Comparison of ENCODE assay signal across 27 cellular contexts in the genomic region with DNA sequence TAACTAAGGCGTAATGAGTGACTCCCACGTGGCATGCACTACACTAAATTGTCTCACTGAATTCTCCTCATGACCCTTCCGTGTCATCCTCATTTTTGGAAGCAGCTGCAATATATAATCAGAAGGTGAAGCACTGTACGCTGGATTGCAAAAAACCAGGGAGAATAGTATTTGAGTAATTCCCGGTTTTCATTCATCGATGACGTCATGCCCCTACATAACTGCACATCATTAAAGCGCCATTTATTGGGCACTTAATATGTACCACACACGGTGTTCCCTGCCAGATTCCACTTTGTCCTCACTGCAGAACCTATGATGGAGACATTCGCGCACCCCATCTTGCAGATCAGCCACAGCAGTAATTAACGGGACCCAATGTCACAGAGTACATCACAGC. TPM values are rescaled to one million over a fixed set of nuclear protein-coding genes. Genes with fewer than 3 reads are reported as not detected.
DNase-seq lines count a peak whose midpoint lies in the region; ATAC-seq, FAIRE-seq and TF ChIP-seq lines count a peak whose summit lies in the region.
"Had no signal": no experiment of that assay in that cellular context is flagged by ENCODE, and none has a peak within 500 bp of the region (broad histone marks: within the 10 kb centered on the region; RNA-seq: fewer than 3 reads in every experiment).

No MANE protein-coding gene starts in this region.

- TF ChIP-seq RAD21 in K562 (CRISPR knock-in tag; conservative IDR thresholded peaks at IDR 0.05 in 1 of 2, IDR thresholded peaks at IDR 0.05 in 1 of 2), result no peak

- DNase-seq in stimulated activated naive CD8-positive, alpha-beta T cell treated with anti-CD3 and anti-CD28 coated beads, Interleukin-15, amount 100 ng/mL, for 72 hours, result no peak
- no peak for DNase-seq in K562 (ENCODE audit: extremely low read depth in 1 of 4, low spot score in 3 of 4)
- DNase-seq in progenitor cell of endocrine pancreas (ENCODE audit: low spot score, unreplicated experiment), result no peak
- no peak for DNase-seq in amygdala (lab: John Stamatoyannopoulos, UW)
- DNase-seq: 8988T; ACHN; AML-193; BE2C; CD4-positive, alpha-beta T cell; CD8-positive, alpha-beta memory T cell; DMS 273 treated with DMSO at 0.1 percent for 48 hours; DMS79; EL; GDM1; GM23248; H7; HCEC 1CT; HFFc6 had no signal

- H2AFZ ChIP-seq in K562 (ENCODE audit: low read depth, low read length), result no peak overlapping the region
- H2AFZ ChIP-seq: GM23248 had no signal

- H3K36me3 ChIP-seq in K562 (ENCODE audit: control insufficient read depth, insufficient read depth, low read length), result peaks cover 86% of the 10 kb centered on the region
- H3K36me3 ChIP-seq: BE2C; BLaER1 treated with 17β-estradiol and CSF1 and Interleukin-3, amounts not matched to agents 10 nM and 100 nM had no signal

- H3K36me3 Mint-ChIP-seq in stimulated activated naive CD8-positive, alpha-beta T cell treated with anti-CD3 and anti-CD28 coated beads, Interleukin-15, Interleukin-2, amounts not matched to agents 100 ng/mL and 50 ng/mL, for 24 hours (ENCODE audit: low read depth), result peaks cover 61% of the 10 kb centered on the region
- peaks cover 42% of the 10 kb centered on the region for H3K36me3 Mint-ChIP-seq in progenitor cell of endocrine pancreas (ENCODE audit: insufficient read depth)
- H3K36me3 Mint-ChIP-seq: CD14-positive monocyte had no signal

- H4K20me1 ChIP-seq in K562 (replicated peaks; ENCODE audit: control insufficient read depth, insufficient read depth, low read length), result no peaks in the 10 kb centered on the region
- H4K20me1 ChIP-seq: BLaER1 treated with 17β-estradiol and CSF1 and Interleukin-3, amounts not matched to agents 10 nM and 100 nM had no signal

- no peaks in the 10 kb centered on the region; a peak in 3 of 5 replicates for H3K4me1 ChIP-seq in K562 (replicated peaks in 1 of 2; ENCODE audit: control insufficient read depth in 2 of 2, insufficient read depth in 2 of 2, low read length in 2 of 2)
- H3K4me1 ChIP-seq: BE2C; BLaER1 treated with 17β-estradiol and CSF1 and Interleukin-3, amounts not matched to agents 10 nM and 100 nM had no signal

- no peaks in the 10 kb centered on the region for H3K27me3 Mint-ChIP-seq in stimulated activated naive CD8-positive, alpha-beta T cell treated with anti-CD3 and anti-CD28 coated beads, Interleukin-15, Interleukin-2, amounts not matched to agents 100 ng/mL and 50 ng/mL, for 24 hours
- H3K27me3 Mint-ChIP-seq in stimulated activated naive CD8-positive, alpha-beta T cell treated with anti-CD3 and anti-CD28 coated beads, Interleukin-15, amount 100 ng/mL, for 72 hours, result no peaks in the 10 kb centered on the region
- no peaks in the 10 kb centered on the region for H3K27me3 Mint-ChIP-seq in progenitor cell of endocrine pancreas
- H3K27me3 Mint-ChIP-seq: CD4-positive, alpha-beta T cell; CD8-positive, alpha-beta memory T cell had no signal

- H3K27ac ChIP-seq in K562 (ENCODE audit: extremely low read depth, low read depth, low read length), result no peak overlapping the region
- H3K27ac ChIP-seq: BLaER1 treated with 17β-estradiol and CSF1 and Interleukin-3, amounts not matched to agents 10 nM and 100 nM; GM23248 had no signal

- no peaks in the 10 kb centered on the region for H3K9me1 ChIP-seq in K562 (ENCODE audit: control insufficient read depth, insufficient read depth, low read length)

- H3K9ac ChIP-seq in K562 (ENCODE audit: insufficient read depth in 1 of 2, low read depth in 2 of 2, low read length in 2 of 2), result no peak overlapping the region
- H3K9ac ChIP-seq: BLaER1 treated with 17β-estradiol and CSF1 and Interleukin-3, amounts not matched to agents 10 nM and 100 nM; GM23248 had no signal

- no peak for FAIRE-seq in K562 (lab: Jason Lieb, UNC)
- FAIRE-seq: A549, D721Med, GM12878, GM19239, H1 had no signal

- H3K4me1 Mint-ChIP-seq in stimulated activated naive CD8-positive, alpha-beta T cell treated with anti-CD3 and anti-CD28 coated beads, Interleukin-15, Interleukin-2, amounts not matched to agents 100 ng/mL and 50 ng/mL, for 24 hours (ENCODE audit: low read depth), result peaks cover 12% of the 10 kb centered on the region
- H3K4me1 Mint-ChIP-seq in stimulated activated naive CD8-positive, alpha-beta T cell treated with anti-CD3 and anti-CD28 coated beads, Interleukin-15, amount 100 ng/mL, for 72 hours, result peaks cover 12% of the 10 kb centered on the region
- H3K4me1 Mint-ChIP-seq in progenitor cell of endocrine pancreas (ENCODE audit: low read depth), result peaks cover 10% of the 10 kb centered on the region
- H3K4me1 Mint-ChIP-seq: CD14-positive monocyte had no signal

- ATAC-seq in stimulated activated naive CD8-positive, alpha-beta T cell treated with anti-CD3 and anti-CD28 coated beads, Interleukin-15, amount 100 ng/mL, for 72 hours, result no peak
- ATAC-seq in K562 (no peak), HG03432 (IDR thresholded peaks at IDR 0.05; ENCODE audit: unreplicated experiment) (no peak)
- ATAC-seq: A549, GM12878 had no signal

- WGBS in K562 (ENCODE audit: insufficient coverage, low coverage, missing lambda C conversion rate), result 77% methylated on average over 12 of the region's 12 CpGs

- no peak for TF ChIP-seq CTCF in K562 (IDR thresholded peaks at IDR 0.05 in 2 of 3, conservative IDR thresholded peaks at IDR 0.05 in 1 of 3; ENCODE audit: insufficient read depth in 2 of 3, low read depth in 1 of 3, low read length in 3 of 3)
- TF ChIP-seq CTCF in progenitor cell of endocrine pancreas (IDR thresholded peaks at IDR 0.05; ENCODE audit: unreplicated experiment), result no peak

- intact Hi-C loops in K562 (cut with micrococcal nuclease), result no loop called here

- no peaks in the 10 kb centered on the region for H3K79me2 ChIP-seq in K562 (ENCODE audit: control insufficient read depth, insufficient read depth, low read length)

- no peaks in the 10 kb centered on the region for H3K9me3 ChIP-seq in K562 (replicated peaks; ENCODE audit: control insufficient read depth, insufficient read depth, low read depth, low read length)
- H3K9me3 ChIP-seq: A549; BE2C; BLaER1 treated with 17β-estradiol and CSF1 and Interleukin-3, amounts not matched to agents 10 nM and 100 nM had no signal

- TF ChIP-seq EP300 in K562 (IDR thresholded peaks at IDR 0.05; ENCODE audit: low read length), result no peak

- TF ChIP-seq POLR2A in K562 (conservative IDR thresholded peaks at IDR 0.05), result no peak

- no peak overlapping the region for H3K4me2 ChIP-seq in K562 (ENCODE audit: insufficient read depth, low read length)
- H3K4me2 ChIP-seq: A549; BLaER1 treated with 17β-estradiol and CSF1 and Interleukin-3, amounts not matched to agents 10 nM and 100 nM had no signal

- no peaks in the 10 kb centered on the region for H3K9me3 Mint-ChIP-seq in stimulated activated naive CD8-positive, alpha-beta T cell treated with anti-CD3 and anti-CD28 coated beads, Interleukin-15, Interleukin-2, amounts not matched to agents 100 ng/mL and 50 ng/mL, for 24 hours
- no peaks in the 10 kb centered on the region for H3K9me3 Mint-ChIP-seq in stimulated activated naive CD8-positive, alpha-beta T cell treated with anti-CD3 and anti-CD28 coated beads, Interleukin-15, amount 100 ng/mL, for 72 hours
- H3K9me3 Mint-ChIP-seq in progenitor cell of endocrine pancreas (ENCODE audit: low read depth), result no peaks in the 10 kb centered on the region
- H3K9me3 Mint-ChIP-seq: CD14-positive monocyte; CD4-positive, alpha-beta T cell; CD8-positive, alpha-beta memory T cell; HFFc6 had no signal

- no TSS peak for BruUV-seq in K562 (replicated peaks; lab: Mats Ljungman, UMichigan)

- in situ Hi-C loops in K562 (cut with MboI), result no loop called here

- CTCF ChIA-PET in K562 (lab: Yijun Ruan, JAX; ENCODE audit: low intra/inter-chr PET ratio), result no interaction called here

- no peak overlapping the region for H3K4me3 ChIP-seq in K562
- H3K4me3 ChIP-seq: A549; BLaER1 treated with 17β-estradiol and CSF1 and Interleukin-3, amounts not matched to agents 10 nM and 100 nM; GM12878; GM23248 had no signal

- peak overlapping the region; percentile 26 for H3K27ac Mint-ChIP-seq in stimulated activated naive CD8-positive, alpha-beta T cell treated with anti-CD3 and anti-CD28 coated beads, Interleukin-15, Interleukin-2, amounts not matched to agents 100 ng/mL and 50 ng/mL, for 24 hours
- H3K27ac Mint-ChIP-seq in stimulated activated naive CD8-positive, alpha-beta T cell treated with anti-CD3 and anti-CD28 coated beads, Interleukin-15, amount 100 ng/mL, for 72 hours, result no peak overlapping the region
- peak overlapping the region; percentile 1 for H3K27ac Mint-ChIP-seq in progenitor cell of endocrine pancreas
- H3K27ac Mint-ChIP-seq: CD14-positive monocyte; CD4-positive, alpha-beta T cell; CD8-positive, alpha-beta memory T cell; HFFc6 had no signal

- H3K4me3 Mint-ChIP-seq in stimulated activated naive CD8-positive, alpha-beta T cell treated with anti-CD3 and anti-CD28 coated beads, Interleukin-15, Interleukin-2, amounts not matched to agents 100 ng/mL and 50 ng/mL, for 24 hours, result no peak overlapping the region
- H3K4me3 Mint-ChIP-seq in stimulated activated naive CD8-positive, alpha-beta T cell treated with anti-CD3 and anti-CD28 coated beads, Interleukin-15, amount 100 ng/mL, for 72 hours, result no peak overlapping the region
- H3K4me3 Mint-ChIP-seq in progenitor cell of endocrine pancreas (ENCODE audit: low read depth), result no peak overlapping the region
- H3K4me3 Mint-ChIP-seq: CD14-positive monocyte; CD4-positive, alpha-beta T cell; CD8-positive, alpha-beta memory T cell; HFFc6 had no signal

- H3K27me3 ChIP-seq in K562 (ENCODE audit: control insufficient read depth in 2 of 2, insufficient read depth in 2 of 2, low read length in 2 of 2), result no peaks in the 10 kb centered on the region; a peak in 1 of 5 replicates
- H3K27me3 ChIP-seq: BE2C; BLaER1 treated with 17β-estradiol and CSF1 and Interleukin-3, amounts not matched to agents 10 nM and 100 nM had no signal

- POLR2A ChIA-PET in K562 (lab: Yijun Ruan, JAX), result interaction anchor here (0.9 to 2.2 kb wide), 3 partner anchors 10 to 20 kb away, joined by 3 to 15 read pairs (median 3); no protein-coding TSS in a partner anchor

RNA-seq across cellular contexts. Expression of a gene that starts 41.0 kb away (rescaled TPM):
- total RNA-seq in K562 (2011; cell fraction: chromatin; rRNA removed; ENCODE audit: low replicate concordance), result 74.0 and 164 TPM in 2 replicates
- total RNA-seq in K562 (2011; cell fraction: nucleolus; rRNA removed), result 181 and 211 TPM in 2 replicates
- total RNA-seq in K562 (2011; cell fraction: nucleoplasm; rRNA removed), result 160 and 179 TPM in 2 replicates
- total RNA-seq in K562 (2014; rRNA removed), result 62.3 and 67.3 TPM in 2 replicates
- total RNA-seq in K562 (2014; rRNA removed; fragmentation: Illumina TruSeq; extraction: Trizol), result 37.6 and 43.5 TPM in 2 replicates
- 58.7 and 60.6 TPM in 2 replicates for total RNA-seq in K562 (2015; rRNA removed; fragmentation: Illumina TruSeq; extraction: Trizol)
- 109 and 116 TPM in 2 replicates for total RNA-seq in K562 (2021)
- 58.7 and 66.5 TPM in 2 replicates for polyA plus RNA-seq in K562 (2011; rRNA removed)
- polyA plus RNA-seq in K562 (2011; cell fraction: cytosol; rRNA removed), result 72.1 and 104 TPM in 2 replicates
- 71.2 and 105 TPM in 2 replicates for polyA plus RNA-seq in K562 (2011; cell fraction: nucleus; rRNA removed)
- polyA plus RNA-seq in K562 (2012), result 35.6 and 41.5 TPM in 2 replicates
- 39.4 and 46.3 TPM in 2 replicates for polyA plus RNA-seq in K562 (2014; fragmentation: Illumina TruSeq; extraction: Trizol)
- 10 to 100 TPM; 21.0 to 80.0 TPM for polyA plus RNA-seq in K562 (2014; fragmentation: Nextera tagmentation; extraction: Ambion mirVana)
- 57.0 and 59.6 TPM in 2 replicates for polyA plus RNA-seq in K562 (2014; rRNA removed)
- polyA minus RNA-seq in K562 (2011; rRNA and poly(A)+ RNA removed), result 101 and 181 TPM in 2 replicates
- polyA minus RNA-seq in K562 (2011; cell fraction: cytosol; rRNA and poly(A)+ RNA removed), result 117 and 156 TPM in 2 replicates
- 40.9 and 42.4 TPM in 2 replicates for polyA minus RNA-seq in K562 (2011; cell fraction: nucleus; rRNA and poly(A)+ RNA removed)
- 176 and 214 TPM in 2 replicates for total RNA-seq in progenitor cell of endocrine pancreas

Comparison
In these comparisons a context has a peak if more than half of its experiments do, and no peak if none do; other contexts are left out.
1. H3K27ac Mint-ChIP-seq: peak in stimulated activated naive CD8-positive, alpha-beta T cell treated with anti-CD3 and anti-CD28 coated beads, Interleukin-15, Interleukin-2, amounts not matched to agents 100 ng/mL and 50 ng/mL, for 24 hours (single experiment) and progenitor cell of endocrine pancreas (single experiment); none in stimulated activated naive CD8-positive, alpha-beta T cell treated with anti-CD3 and anti-CD28 coated beads, Interleukin-15, amount 100 ng/mL, for 72 hours (0 of 2).